ENCODE assay signal across 11 cellular contexts in genomic region chr2:101442042-101442666, GRCh38. TPM values are rescaled to one million over a fixed set of nuclear protein-coding genes. Genes with fewer than 3 reads are reported as not detected.
DNase-seq lines count a peak whose midpoint lies in the region; ATAC-seq, FAIRE-seq and TF ChIP-seq lines count a peak whose summit lies in the region.
"Had no signal": no experiment of that assay in that cellular context is flagged by ENCODE, and none has a peak within 500 bp of the region (broad histone marks: within the 10 kb centered on the region; RNA-seq: fewer than 3 reads in every experiment).

No MANE protein-coding gene starts in this region.

- H3K79me2 ChIP-seq in HepG2 (ENCODE audit: insufficient read depth, low read length): no peaks in the 10 kb centered on the region

- TF ChIP-seq CTCF in HepG2 (CRISPR knock-in tag; IDR thresholded peaks at IDR 0.05) (no peak), right lobe of liver (IDR thresholded peaks at IDR 0.05) (no peak), upper lobe of right lung (IDR thresholded peaks at IDR 0.05) (no peak)

- H3K36me3 ChIP-seq in HepG2 (replicated peaks in 1 of 2; ENCODE audit: control insufficient read depth in 1 of 2, insufficient read depth in 2 of 2, low read length in 2 of 2) (no peaks in the 10 kb centered on the region), right lobe of liver (no peaks in the 10 kb centered on the region), SJSA1 (no peaks in the 10 kb centered on the region; the same call in 1 of the 2 replicates), upper lobe of right lung (no peaks in the 10 kb centered on the region)
- H3K36me3 ChIP-seq: spleen had no signal

- no peak for FAIRE-seq in HepG2 (lab: Jason Lieb, UNC)

- no peak overlapping the region for H2AFZ ChIP-seq in HepG2 (ENCODE audit: low read length)

- H3K9ac ChIP-seq in HepG2 (ENCODE audit: insufficient read depth, low read depth, low read length): no peak overlapping the region

- TF ChIP-seq EP300 in HepG2 (IDR thresholded peaks at IDR 0.05; ENCODE audit: low read depth in 2 of 2, low read length in 2 of 2) (no peak), HepG2 (CRISPR knock-in tag; IDR thresholded peaks at IDR 0.05; ENCODE audit: borderline replicate concordance) (no peak)

- BruUV-seq in HepG2 (replicated peaks; lab: Mats Ljungman, UMichigan): no TSS peak

- TF ChIP-seq RAD21 in HepG2 (CRISPR knock-in tag; IDR thresholded peaks at IDR 0.05): no peak

- no peak overlapping the region for H3K4me2 ChIP-seq in HepG2 (ENCODE audit: low read depth, low read length)

- intact Hi-C loops in HepG2 (cut with micrococcal nuclease; ENCODE audit: unreplicated experiment): no loop called here
- intact Hi-C loops in right lobe of liver (cut with DNase I): no loop called here
- intact Hi-C loops in upper lobe of right lung (cut with DNase I): no loop called here

- POLR2A ChIA-PET in HepG2 (lab: Yijun Ruan, JAX): no interaction called here

- no peak for DNase-seq in HepG2 (ENCODE audit: low spot score)
- no peak for DNase-seq in right lobe of liver
- peak in 1 of 2 experiments; percentile 86 for DNase-seq in SJSA1 (ENCODE audit: low read depth in 1 of 2, low spot score in 2 of 2)
- DNase-seq in foreskin melanocyte: peak; percentile 24
- DNase-seq in upper lobe of right lung: no peak
- no peak for DNase-seq in stimulated activated CD4-positive, alpha-beta T cell treated with anti-CD3 and anti-CD28 coated beads, Interleukin-1b, Interleukin-23, amount 100 ng/mL, for 48 hours
- no peak for DNase-seq in stimulated activated naive CD4-positive, alpha-beta T cell treated with Interleukin-2 at 50 U/mL for 16 hours (lab: John Stamatoyannopoulos, UW)
- DNase-seq in OCI-M2 (lab: John Stamatoyannopoulos, UW; ENCODE audit: unreplicated experiment): no peak
- DNase-seq: activated effector memory CD4-positive, alpha-beta T cell treated with Interleukin-2 at 50 U/mL for 16 hours; CD4-positive, CD25-positive, alpha-beta regulatory T cell; spleen had no signal

- TF ChIP-seq POLR2A in HepG2 (IDR thresholded peaks at IDR 0.05; ENCODE audit: insufficient read depth in 1 of 2, low read depth in 2 of 2, low read length in 2 of 2) (no peak), right lobe of liver (IDR thresholded peaks at IDR 0.05) (no peak)

- no peaks in the 10 kb centered on the region for H3K9me3 ChIP-seq in HepG2 (ENCODE audit: low read length)
- H3K9me3 ChIP-seq in right lobe of liver: no peaks in the 10 kb centered on the region
- no peaks in the 10 kb centered on the region for H3K9me3 ChIP-seq in SJSA1 (replicated peaks)
- H3K9me3 ChIP-seq in upper lobe of right lung: no peaks in the 10 kb centered on the region

- CTCF ChIA-PET in HepG2 (lab: Yijun Ruan, JAX; ENCODE audit: low intra/inter-chr PET ratio, low total read pairs): interaction anchor here (1.2 kb wide), 1 partner anchor 389 kb away, joined by 4 read pairs; no protein-coding TSS in a partner anchor

- no peak for ATAC-seq in HepG2
- ATAC-seq in right lobe of liver: no peak
- ATAC-seq in upper lobe of right lung: peak; percentile 23

- no peak overlapping the region for H3K27ac ChIP-seq in HepG2 (ENCODE audit: extremely low read length, insufficient read depth, low read length)
- H3K27ac ChIP-seq in right lobe of liver: no peak overlapping the region
- H3K27ac ChIP-seq in SJSA1: peak overlapping the region; percentile 69
- H3K27ac ChIP-seq in upper lobe of right lung: no peak overlapping the region
- H3K27ac ChIP-seq: spleen had no signal

- H3K4me3 ChIP-seq in HepG2 (replicated peaks in 1 of 3; ENCODE audit: insufficient read depth in 1 of 3, low read depth in 2 of 3, low read length in 3 of 3): no peak overlapping the region
- no peak overlapping the region for H3K4me3 ChIP-seq in right lobe of liver
- no peak overlapping the region for H3K4me3 ChIP-seq in SJSA1
- H3K4me3 ChIP-seq in upper lobe of right lung: no peak overlapping the region
- H3K4me3 ChIP-seq: spleen had no signal

- in situ Hi-C loops in HepG2 (cut with HindIII; ENCODE audit: extremely low pct_ligation_motif_present, low pct_unique_long_range_greater_than_20kb): no loop called here

- peaks cover 18% of the 10 kb centered on the region for H3K4me1 ChIP-seq in HepG2 (ENCODE audit: insufficient read depth, low read length)
- H3K4me1 ChIP-seq in right lobe of liver: no peaks in the 10 kb centered on the region
- peaks cover 46% of the 10 kb centered on the region for H3K4me1 ChIP-seq in SJSA1 (replicated peaks)
- H3K4me1 ChIP-seq in upper lobe of right lung: no peaks in the 10 kb centered on the region

- H3K27me3 ChIP-seq in HepG2 (ENCODE audit: control insufficient read depth in 1 of 2, insufficient read depth in 2 of 2, low read length in 2 of 2) (peaks cover 0 to 7% of the 10 kb centered on the region in 2 experiments; a peak in 1 of 5 replicates), right lobe of liver (no peaks in the 10 kb centered on the region), SJSA1 (replicated peaks) (no peaks in the 10 kb centered on the region), upper lobe of right lung (no peaks in the 10 kb centered on the region)
- H3K27me3 ChIP-seq: spleen had no signal

- WGBS in HepG2 (ENCODE audit: low lambda C conversion rate): 17% methylated on average over 1 of the region's 1 CpG
- 47% methylated on average over 1 of the region's 1 CpG for WGBS in right lobe of liver (ENCODE audit: insufficient coverage, low coverage, low lambda C conversion rate, missing lambda C conversion rate)

- H4K20me1 ChIP-seq in HepG2 (ENCODE audit: insufficient read depth, low read length): no peaks in the 10 kb centered on the region

TF ChIP-seq in HepG2, 621 proteins besides CTCF, POLR2A, EP300 and RAD21 (continues in another document):
- no peak for TF ChIP-seq ZNF709 (CRISPR knock-in tag; IDR thresholded peaks at IDR 0.05)

RNA-seq across cellular contexts. Expression of gene RFX8, which starts 32.8 kb away (rescaled TPM):
- not detected in 2 replicates for total RNA-seq in HepG2 (2016; rRNA removed; fragmentation: Illumina TruSeq; extraction: Trizol)
- total RNA-seq in HepG2 (2016; cell fraction: cytosol; rRNA removed; fragmentation: Illumina TruSeq; extraction: Trizol; ENCODE audit: low read depth): not detected in 2 replicates
- not detected in 2 replicates for total RNA-seq in HepG2 (2016; cell fraction: insoluble cytoplasmic fraction; rRNA removed; fragmentation: Illumina TruSeq; extraction: Trizol)
- total RNA-seq in HepG2 (2016; cell fraction: membrane; rRNA removed; fragmentation: Illumina TruSeq; extraction: Trizol): not detected in 2 replicates
- not detected in 2 replicates for total RNA-seq in HepG2 (2016; cell fraction: nucleus; rRNA removed; fragmentation: Illumina TruSeq; extraction: Trizol)
- not detected in 2 replicates for polyA plus RNA-seq in HepG2 (2011; rRNA removed)
- not detected in 2 replicates for polyA plus RNA-seq in HepG2 (2011; cell fraction: cytosol; rRNA removed)
- not detected in 2 replicates for polyA plus RNA-seq in HepG2 (2011; cell fraction: nucleus; rRNA removed)
- not detected in 2 replicates for polyA plus RNA-seq in HepG2 (2012)
- polyA plus RNA-seq in HepG2 (2016; cell fraction: cytosol; fragmentation: Illumina TruSeq; extraction: Trizol; ENCODE audit: low read depth): not detected in 2 replicates
- polyA plus RNA-seq in HepG2 (2016; cell fraction: insoluble cytoplasmic fraction; fragmentation: Illumina TruSeq; extraction: Trizol; ENCODE audit: low read depth): not detected in 2 replicates
- not detected in 2 replicates for polyA plus RNA-seq in HepG2 (2016; cell fraction: membrane; fragmentation: Illumina TruSeq; extraction: Trizol; ENCODE audit: low read depth)
- not detected in 2 replicates for polyA plus RNA-seq in HepG2 (2016; cell fraction: nucleus; fragmentation: Illumina TruSeq; extraction: Trizol; ENCODE audit: insufficient read depth, low read depth)
- polyA minus RNA-seq in HepG2 (2011; rRNA and poly(A)+ RNA removed; ENCODE audit: low replicate concordance): not detected in 2 replicates
- polyA minus RNA-seq in HepG2 (2011; cell fraction: cytosol; rRNA and poly(A)+ RNA removed): not detected in 2 replicates
- polyA minus RNA-seq in HepG2 (2011; cell fraction: nucleus; rRNA and poly(A)+ RNA removed): not detected in 2 replicates
- total RNA-seq in right lobe of liver: not detected
- total RNA-seq in SJSA1 (2014; rRNA removed; shearing (Covaris generic)): 0.68 TPM in 1 of 2 replicates, not detected in the other
- not detected for total RNA-seq in upper lobe of right lung

RNA-seq across cellular contexts. Expression of gene CREG2, which starts 54.9 kb away (rescaled TPM):
- total RNA-seq in HepG2 (2016; rRNA removed; fragmentation: Illumina TruSeq; extraction: Trizol): 0.18 TPM in 1 of 2 replicates, not detected in the other
- not detected in 2 replicates for total RNA-seq in HepG2 (2016; cell fraction: cytosol; rRNA removed; fragmentation: Illumina TruSeq; extraction: Trizol; ENCODE audit: low read depth)
- 0.13 TPM in 1 of 2 replicates, not detected in the other for total RNA-seq in HepG2 (2016; cell fraction: insoluble cytoplasmic fraction; rRNA removed; fragmentation: Illumina TruSeq; extraction: Trizol)
- 0.28 TPM in 1 of 2 replicates, not detected in the other for total RNA-seq in HepG2 (2016; cell fraction: membrane; rRNA removed; fragmentation: Illumina TruSeq; extraction: Trizol)
- total RNA-seq in HepG2 (2016; cell fraction: nucleus; rRNA removed; fragmentation: Illumina TruSeq; extraction: Trizol): not detected in 2 replicates
- 0.20 and 0.26 TPM in 2 replicates for polyA plus RNA-seq in HepG2 (2011; rRNA removed)
- polyA plus RNA-seq in HepG2 (2011; cell fraction: cytosol; rRNA removed): 0.43 and 0.49 TPM in 2 replicates
- polyA plus RNA-seq in HepG2 (2011; cell fraction: nucleus; rRNA removed): 0.14 and 0.26 TPM in 2 replicates
- 0.08 and 0.29 TPM in 2 replicates for polyA plus RNA-seq in HepG2 (2012)
- polyA plus RNA-seq in HepG2 (2016; cell fraction: cytosol; fragmentation: Illumina TruSeq; extraction: Trizol; ENCODE audit: low read depth): 0.20 TPM in 1 of 2 replicates, not detected in the other
- not detected in 2 replicates for polyA plus RNA-seq in HepG2 (2016; cell fraction: insoluble cytoplasmic fraction; fragmentation: Illumina TruSeq; extraction: Trizol; ENCODE audit: low read depth)
- 0.47 TPM in 1 of 2 replicates, not detected in the other for polyA plus RNA-seq in HepG2 (2016; cell fraction: membrane; fragmentation: Illumina TruSeq; extraction: Trizol; ENCODE audit: low read depth)
- not detected in 2 replicates for polyA plus RNA-seq in HepG2 (2016; cell fraction: nucleus; fragmentation: Illumina TruSeq; extraction: Trizol; ENCODE audit: insufficient read depth, low read depth)
- 40.8 TPM in 1 of 2 replicates, not detected in the other for polyA minus RNA-seq in HepG2 (2011; rRNA and poly(A)+ RNA removed; ENCODE audit: low replicate concordance)
- 0.99 TPM in 1 of 2 replicates, not detected in the other for polyA minus RNA-seq in HepG2 (2011; cell fraction: cytosol; rRNA and poly(A)+ RNA removed)
- polyA minus RNA-seq in HepG2 (2011; cell fraction: nucleus; rRNA and poly(A)+ RNA removed): not detected in 2 replicates
- under 1 TPM in 1 of 6 experiments, not detected in 5; 0.20 TPM for total RNA-seq in right lobe of liver
- total RNA-seq in SJSA1 (2014; rRNA removed; shearing (Covaris generic)): not detected in 2 replicates
- not detected for total RNA-seq in upper lobe of right lung
- polyA plus RNA-seq: spleen had no signal
